Comparison of ENCODE assay signal across 8 cellular contexts in genomic region chr6:159729598-159729997, GRCh38. TPM values are rescaled to one million over a fixed set of nuclear protein-coding genes. Genes with fewer than 3 reads are reported as not detected.
DNase-seq lines count a peak whose midpoint lies in the region; TF ChIP-seq lines count a peak whose summit lies in the region.

No MANE protein-coding gene starts in this region.

- TF ChIP-seq CTCF in OCI-LY3 (IDR thresholded peaks at IDR 0.05; ENCODE audit: low read depth, low read length) (no peak), epithelial cell of esophagus (IDR thresholded peaks at IDR 0.05; ENCODE audit: insufficient read depth, low read depth, low read length, missing control alignments) (no peak), retinal pigment epithelial cell (conservative IDR thresholded peaks at IDR 0.05; ENCODE audit: low read depth, low read length) (no peak)

- DNase-seq in activated naive CD4-positive, alpha-beta T cell treated with anti-CD3 and anti-CD28 coated beads for 36 hours, result no peak
- DNase-seq in activated naive CD4-positive, alpha-beta T cell treated with Interleukin-2 at 50 U/mL for 16 hours, result no peak
- DNase-seq in epithelial cell of esophagus (ENCODE audit: low read depth) (peak; percentile 24), retinal pigment epithelial cell (ENCODE audit: low read depth) (no peak), iPS-NIHi7 (ENCODE audit: extremely low spot score) (no peak), 8988T (no peak)
- no peak for DNase-seq in activated CD4-positive, CD25-positive, alpha-beta regulatory T cell treated with anti-CD3 and anti-CD28 coated beads, Interleukin-2, amount 50 U/mL, for 72 hours

- H3K27ac ChIP-seq in OCI-LY3 (ENCODE audit: low read length), result peak overlapping the region; percentile 97

- H3K4me3 Mint-ChIP-seq in activated naive CD4-positive, alpha-beta T cell treated with anti-CD3 and anti-CD28 coated beads for 36 hours, result peak overlapping the region; percentile 91

- H3K4me2 ChIP-seq in OCI-LY3 (ENCODE audit: low read length), result peak overlapping the region; percentile 92

- H3K4me1 Mint-ChIP-seq in activated naive CD4-positive, alpha-beta T cell treated with anti-CD3 and anti-CD28 coated beads for 36 hours (ENCODE audit: low read depth), result peaks cover 47% of the 10 kb centered on the region

- peaks cover 94% of the 10 kb centered on the region for H3K79me2 ChIP-seq in OCI-LY3 (ENCODE audit: low read length)

- H3K4me1 ChIP-seq in OCI-LY3 (ENCODE audit: low read length), result peaks cover 16% of the 10 kb centered on the region

- H3K36me3 Mint-ChIP-seq in activated naive CD4-positive, alpha-beta T cell treated with anti-CD3 and anti-CD28 coated beads for 36 hours (ENCODE audit: low read depth), result peaks cover 32% of the 10 kb centered on the region

- CTCF ChIA-PET in activated naive CD4-positive, alpha-beta T cell treated with anti-CD3 and anti-CD28 coated beads for 36 hours (lab: Charles Lee), result interaction anchor here (0.8 to 1.9 kb wide), 5 partner anchors 8 to 96 kb away, joined by 3 to 6 read pairs (median 5); no protein-coding TSS in a partner anchor

- H3K4me3 ChIP-seq in OCI-LY3 (ENCODE audit: low read length) (peak overlapping the region; percentile 100), epithelial cell of esophagus (ENCODE audit: low read length) (peak overlapping the region; percentile 84), retinal pigment epithelial cell (ENCODE audit: low read length) (peak overlapping the region; percentile 79)

- peak overlapping the region; percentile 98 for H3K9ac ChIP-seq in OCI-LY3 (ENCODE audit: low read length)

- no peaks in the 10 kb centered on the region for H3K9me3 ChIP-seq in OCI-LY3 (ENCODE audit: insufficient read depth, low read length)

- no peaks in the 10 kb centered on the region for H3K27me3 Mint-ChIP-seq in activated naive CD4-positive, alpha-beta T cell treated with anti-CD3 and anti-CD28 coated beads for 36 hours (ENCODE audit: low read depth)

- intact Hi-C loops in activated naive CD4-positive, alpha-beta T cell treated with anti-CD3 and anti-CD28 coated beads for 36 hours (cut with micrococcal nuclease), result loop anchor here (2.0 kb wide), 1 partner anchor 15 kb away; no protein-coding TSS in a partner anchor

- H4K20me1 ChIP-seq in OCI-LY3 (ENCODE audit: insufficient read depth, low read length), result peaks cover 62% of the 10 kb centered on the region

- peaks cover 11% of the 10 kb centered on the region for H3K36me3 ChIP-seq in OCI-LY3 (replicated peaks; ENCODE audit: low read depth, low read length)

- H2AFZ ChIP-seq in OCI-LY3 (ENCODE audit: low read depth, low read length), result no peak overlapping the region

- H3K27ac Mint-ChIP-seq in activated naive CD4-positive, alpha-beta T cell treated with anti-CD3 and anti-CD28 coated beads for 36 hours, result peak overlapping the region; percentile 59

- no peaks in the 10 kb centered on the region for H3K9me3 Mint-ChIP-seq in activated naive CD4-positive, alpha-beta T cell treated with anti-CD3 and anti-CD28 coated beads for 36 hours

- H3K27me3 ChIP-seq in OCI-LY3 (ENCODE audit: low read depth, low read length), result no peaks in the 10 kb centered on the region

RNA-seq across cellular contexts. Expression of gene WTAP, which starts 2.3 kb away (rescaled TPM):
- 10 to 100 TPM; 87.5 to 91.6 TPM for total RNA-seq in activated naive CD4-positive, alpha-beta T cell treated with anti-CD3 and anti-CD28 coated beads for 36 hours

RNA-seq across cellular contexts. Expression of gene ACAT2, which starts 32.2 kb away (rescaled TPM):
- 10 to 100 TPM; 84.9 to 92.4 TPM for total RNA-seq in activated naive CD4-positive, alpha-beta T cell treated with anti-CD3 and anti-CD28 coated beads for 36 hours

RNA-seq across cellular contexts. Expression of gene SOD2, which starts 36.6 kb away (rescaled TPM):
- total RNA-seq in activated naive CD4-positive, alpha-beta T cell treated with anti-CD3 and anti-CD28 coated beads for 36 hours, result 100 to 1,000 TPM; 256 to 260 TPM

RNA-seq across cellular contexts. Expression of gene TCP1, which starts 59.8 kb away (rescaled TPM):
- total RNA-seq in activated naive CD4-positive, alpha-beta T cell treated with anti-CD3 and anti-CD28 coated beads for 36 hours, result 100 to 1,000 TPM; 420 to 425 TPM
